Comparison of ENCODE assay signal across 8 cellular contexts in genomic region chr11:62123669-62124185, GRCh38. TPM values are rescaled to one million over a fixed set of nuclear protein-coding genes. Genes with fewer than 3 reads are reported as not detected.
A peak's percentile ranks its signal among the peaks of the same experiment; 100 is the strongest.
DNase-seq lines count a peak whose midpoint lies in the region; ATAC-seq and TF ChIP-seq lines count a peak whose summit lies in the region.

Gene INCENP, plus strand, starts transcription at chr11:62124011. Its CDS starts 4,151 bp downstream, at chr11:62128162.

- H3K9me2 ChIP-seq in SU-DHL-6 (replicated peaks; ENCODE audit: insufficient read depth, low read length), result no peaks in the 10 kb centered on the region

- 0 to 1% (median 0%) methylated on average over 32 to 39 of the region's 39 CpGs for WGBS in ovary, 3 donors
- 0% methylated on average over 18 to 34 of the region's 39 CpGs for WGBS in thyroid gland, 2 donors

- H3K9me3 ChIP-seq in SU-DHL-6 (ENCODE audit: insufficient read depth, low read length) (no peaks in the 10 kb centered on the region), ovary (no peaks in the 10 kb centered on the region), thyroid gland (no peaks in the 10 kb centered on the region)

- H3K27ac Mint-ChIP-seq in activated naive CD8-positive, alpha-beta T cell treated with anti-CD3 and anti-CD28 coated beads, Interleukin-2, amount 10 ng/mL, durations not matched to agents 7 days and 5 days, result peak within 1 kb of the TSS; percentile 93

- TF ChIP-seq EP300 in ovary (IDR thresholded peaks at IDR 0.05), result no peak

- H3K36me3 ChIP-seq in SU-DHL-6 (ENCODE audit: low read length) (no peaks in the 10 kb centered on the region), ovary (no peaks in the 10 kb centered on the region), thyroid gland (peaks cover 0 to 6% of the 10 kb centered on the region in 2 donors)

- H3K4me3 Mint-ChIP-seq in activated naive CD8-positive, alpha-beta T cell treated with anti-CD3 and anti-CD28 coated beads, Interleukin-2, amount 10 ng/mL, durations not matched to agents 7 days and 5 days, result peak within 1 kb of the TSS; percentile 99

- peak; percentile 95 for DNase-seq in GM12864 (ENCODE audit: low read depth)
- DNase-seq in NCI-H128 (lab: John Stamatoyannopoulos, UW; ENCODE audit: unreplicated experiment), result peak; percentile 94
- DNase-seq in activated naive CD8-positive, alpha-beta T cell treated with anti-CD3 and anti-CD28 coated beads, Interleukin-2, amount 10 ng/mL, durations not matched to agents 7 days and 5 days, result peak; percentile 90
- DNase-seq in Right ventricle myocardium inferior (ENCODE audit: missing footprints), result peak; percentile 98
- peak; percentile 91 to 97 (median 96) for DNase-seq in ovary
- DNase-seq in thyroid gland, result peak; percentile 97 to 98

- H3K27me3 ChIP-seq in SU-DHL-6 (ENCODE audit: low read length) (no peaks in the 10 kb centered on the region), ovary (no peaks in the 10 kb centered on the region), thyroid gland (no peaks in the 10 kb centered on the region)

- ATAC-seq in HG02678 (IDR thresholded peaks at IDR 0.05; ENCODE audit: unreplicated experiment), result peak; percentile 96
- peak; percentile 99 for ATAC-seq in activated naive CD8-positive, alpha-beta T cell treated with anti-CD3 and anti-CD28 coated beads, Interleukin-2, amount 10 ng/mL, durations not matched to agents 7 days and 5 days (ENCODE audit: low read depth)
- ATAC-seq in Right ventricle myocardium inferior, result peak; percentile 99

- TF ChIP-seq POLR2A in ovary (IDR thresholded peaks at IDR 0.05), result no peak
- TF ChIP-seq POLR2A in thyroid gland (IDR thresholded peaks at IDR 0.05), result peak in 1 of 2 donors; percentile 6

- POLR2A ChIA-PET in activated naive CD8-positive, alpha-beta T cell treated with anti-CD3 and anti-CD28 coated beads, Interleukin-2, amount 10 ng/mL, durations not matched to agents 7 days and 5 days (lab: Charles Lee), result interaction anchor here (0.6 to 2.2 kb wide), 5 partner anchors 11 to 308 kb away, joined by 3 to 9 read pairs (median 4); partner anchors contain the start of gene FTH1

- H3K9ac ChIP-seq in SU-DHL-6 (ENCODE audit: low read length), result peak within 1 kb of the TSS; percentile 94

- intact Hi-C loops in Right ventricle myocardium inferior (cut with DNase I), result no loop called here
- intact Hi-C loops in ovary (cut with DNase I), result no loop called here
- intact Hi-C loops in thyroid gland (cut with DNase I), result no loop called here

- peaks cover 22% of the 10 kb centered on the region for H3K4me1 Mint-ChIP-seq in activated naive CD8-positive, alpha-beta T cell treated with anti-CD3 and anti-CD28 coated beads, Interleukin-2, amount 10 ng/mL, durations not matched to agents 7 days and 5 days

- TF ChIP-seq CTCF in GM12864 (IDR thresholded peaks at IDR 0.05; ENCODE audit: low read depth, low read length, missing control alignments), result no peak
- TF ChIP-seq CTCF in SU-DHL-6 (IDR thresholded peaks at IDR 0.05; ENCODE audit: insufficient read depth, low read length, poor library complexity, severe bottlenecking), result no peak
- peak in 1 of 3 donors; percentile 12 for TF ChIP-seq CTCF in ovary (IDR thresholded peaks at IDR 0.05)
- TF ChIP-seq CTCF in thyroid gland (IDR thresholded peaks at IDR 0.05), result peak in 1 of 6 experiments; percentile 4

- H3K79me2 ChIP-seq in SU-DHL-6 (ENCODE audit: insufficient read depth, low read length), result peaks cover 49% of the 10 kb centered on the region

- peaks cover 15% of the 10 kb centered on the region for H3K36me3 Mint-ChIP-seq in activated naive CD8-positive, alpha-beta T cell treated with anti-CD3 and anti-CD28 coated beads, Interleukin-2, amount 10 ng/mL, durations not matched to agents 7 days and 5 days

- peak within 1 kb of the TSS; percentile 43 for H2AFZ ChIP-seq in SU-DHL-6 (ENCODE audit: low read depth, low read length, severe bottlenecking)

- H3K4me3 ChIP-seq in GM12864 (ENCODE audit: low read depth, low read length) (peak within 1 kb of the TSS; percentile 81), SU-DHL-6 (ENCODE audit: insufficient read depth, low read length, poor library complexity, severe bottlenecking) (peak within 1 kb of the TSS; percentile 83), ovary (peak within 1 kb of the TSS; percentile 70), thyroid gland (replicated peaks in 1 of 3) (peak within 1 kb of the TSS; percentile 70 to 94 (median 78))

- H3K9me3 Mint-ChIP-seq in activated naive CD8-positive, alpha-beta T cell treated with anti-CD3 and anti-CD28 coated beads, Interleukin-2, amount 10 ng/mL, durations not matched to agents 7 days and 5 days, result no peaks in the 10 kb centered on the region

- peaks cover 5% of the 10 kb centered on the region for H3K27me3 Mint-ChIP-seq in activated naive CD8-positive, alpha-beta T cell treated with anti-CD3 and anti-CD28 coated beads, Interleukin-2, amount 10 ng/mL, durations not matched to agents 7 days and 5 days

- H3K27ac ChIP-seq in SU-DHL-6 (ENCODE audit: low read depth, low read length), result peak within 1 kb of the TSS; percentile 74
- H3K27ac ChIP-seq in ovary, result no peak within 1 kb of the TSS
- H3K27ac ChIP-seq in thyroid gland, result peak within 1 kb of the TSS in 2 of 3 donors; percentile 52 to 60

- H3K4me1 ChIP-seq in ovary (ENCODE audit: insufficient read depth), result peaks cover 6% of the 10 kb centered on the region
- peaks cover 14 to 25% of the 10 kb centered on the region in 2 donors for H3K4me1 ChIP-seq in thyroid gland

- peak within 1 kb of the TSS; percentile 80 for H3K4me2 ChIP-seq in SU-DHL-6 (ENCODE audit: low read depth, low read length, poor library complexity, severe bottlenecking)

- H3F3A ChIP-seq in SU-DHL-6 (ENCODE audit: insufficient read depth), result 0 out of 2 replicates have a peak, but pooled peaks cover 3% of the 10 kb centered on the region

- peaks cover 3% of the 10 kb centered on the region; the same call in 1 of the 2 replicates for H4K20me1 ChIP-seq in SU-DHL-6 (ENCODE audit: low read depth, low read length)

RNA-seq across cellular contexts. Expression of gene INCENP, which starts in this region (rescaled TPM):
- 100 to 1,000 TPM; 142 to 153 TPM for total RNA-seq in activated naive CD8-positive, alpha-beta T cell treated with anti-CD3 and anti-CD28 coated beads, Interleukin-2, amount 10 ng/mL, durations not matched to agents 7 days and 5 days
- total RNA-seq in Right ventricle myocardium inferior, result 10.5 TPM
- 10 to 100 TPM in 6 of 7 donors, 1 to 10 TPM in 1; 7.6 to 20.0 (median 16.5) TPM for total RNA-seq in ovary
- 10 to 100 TPM in 1 of 2 donors, 1 to 10 TPM in 1; 6.6 to 11.7 TPM for polyA plus RNA-seq in ovary
- 10 to 100 TPM; 16.9 to 99.4 (median 42.4) TPM for total RNA-seq in thyroid gland

Comparison
In these comparisons a context has a peak if more than half of its experiments do, and no peak if none do; other contexts are left out.
1. H3K27ac ChIP-seq: peak in SU-DHL-6 (single experiment) and thyroid gland (2 of 3); none in ovary (0 of 2).
2. Peak in every context shown above with its lines, with median percentiles within 50 percentile points of each other: DNase-seq, H3K4me3 ChIP-seq and ATAC-seq.